Comparison of ENCODE assay signal across 14 cellular contexts in genomic region chr6:147911686-147912085, GRCh38.
"Had no signal": no experiment of that assay in that cellular context is flagged by ENCODE, and none has a peak within 500 bp of the region (broad histone marks: within the 10 kb centered on the region; RNA-seq: fewer than 3 reads in every experiment).

No MANE protein-coding gene starts in this region.

- H3K9me3 ChIP-seq: SK-N-SH had no signal

- DNase-seq: KBM-7, MM.1S, NCI-H1092 treated with DMSO at 0.1 percent for 48 hours, NCI-H1436, NCI-H187, NCI-H2029, NCI-H2081 treated with DMSO at 0.1 percent for 48 hours, NCI-H2227 treated with DMSO at 0.1 percent for 48 hours, NCI-H69, NCI-H774, Right ventricle myocardium superior, RPMI8226, SIG-M5, SK-N-SH had no signal

- H3K9ac ChIP-seq: SK-N-SH had no signal

- H3K9me2 ChIP-seq: SK-N-SH had no signal

- H3K4me2 ChIP-seq: SK-N-SH had no signal
